In genomic region chr2:37084797-37085196, GRCh38 we compare ENCODE assay signal across 8 cellular contexts. TPM values are rescaled to one million over a fixed set of nuclear protein-coding genes. Genes with fewer than 3 reads are reported as not detected.
DNase-seq lines count a peak whose midpoint lies in the region; ATAC-seq and TF ChIP-seq lines count a peak whose summit lies in the region.

No MANE protein-coding gene starts in this region.

- no peak for TF ChIP-seq EP300 in gastroesophageal sphincter (IDR thresholded peaks at IDR 0.05)

- no peak for TF ChIP-seq CTCF in GM12865 (IDR thresholded peaks at IDR 0.05; ENCODE audit: insufficient read depth, low read depth, low read length, missing control alignments)
- TF ChIP-seq CTCF in RWPE1 (conservative IDR thresholded peaks at IDR 0.05; ENCODE audit: low read depth): no peak
- TF ChIP-seq CTCF in gastroesophageal sphincter (IDR thresholded peaks at IDR 0.05): no peak

- H3K27ac Mint-ChIP-seq in T-helper 17 cell: no peak overlapping the region

- H3K4me1 Mint-ChIP-seq in T-helper 17 cell: peaks cover 46% of the 10 kb centered on the region

- H3K27ac ChIP-seq in RWPE1 (peak overlapping the region; percentile 80), gastroesophageal sphincter (peak overlapping the region; percentile 11 to 88 (median 86)), skeletal muscle tissue (ENCODE audit: low read depth, low read length) (no peak overlapping the region)

- no peak for TF ChIP-seq POLR2A in gastroesophageal sphincter (IDR thresholded peaks at IDR 0.05)

- 0% methylated on average over 9 to 10 of the region's 10 CpGs for WGBS in gastroesophageal sphincter (ENCODE audit: low coverage in 1 of 2), 2 donors

- POLR2A ChIA-PET in RWPE1 (lab: Yijun Ruan, JAX; ENCODE audit: low non-redundant PET): no interaction called here

- H3K27me3 ChIP-seq in gastroesophageal sphincter: no peaks in the 10 kb centered on the region
- no peaks in the 10 kb centered on the region for H3K27me3 ChIP-seq in skeletal muscle tissue (ENCODE audit: control insufficient read depth in 3 of 3, insufficient read depth in 3 of 3, low read length in 3 of 3)

- no peaks in the 10 kb centered on the region for H3K27me3 Mint-ChIP-seq in T-helper 17 cell

- H3K36me3 ChIP-seq in gastroesophageal sphincter (peaks cover 0 to 36% of the 10 kb centered on the region in 2 donors), skeletal muscle tissue (ENCODE audit: control insufficient read depth in 3 of 3, insufficient read depth in 3 of 3, low read length in 3 of 3) (peaks cover 4 to 33% (median 32%) of the 10 kb centered on the region in 3 donors)

- H3K4me1 ChIP-seq in gastroesophageal sphincter (peaks cover 0 to 46% (median 7%) of the 10 kb centered on the region in 3 donors), skeletal muscle tissue (ENCODE audit: control insufficient read depth in 3 of 3, insufficient read depth in 3 of 3, low read length in 3 of 3) (peaks cover 6 to 27% (median 23%) of the 10 kb centered on the region in 3 donors)

- H3K9me3 ChIP-seq in gastroesophageal sphincter (no peaks in the 10 kb centered on the region), skeletal muscle tissue (ENCODE audit: control insufficient read depth in 3 of 3, low read length in 3 of 3) (no peaks in the 10 kb centered on the region), T-helper 17 cell (ENCODE audit: control insufficient read depth, low read length, poor library complexity, severe bottlenecking) (no peaks in the 10 kb centered on the region)

- H3K4me3 Mint-ChIP-seq in T-helper 17 cell: no peak overlapping the region

- H3K36me3 Mint-ChIP-seq in T-helper 17 cell (ENCODE audit: low read depth): peaks cover 6% of the 10 kb centered on the region

- DNase-seq in GM12865 (ENCODE audit: low read depth): no peak
- no peak for DNase-seq in RWPE1 (ENCODE audit: low spot score)
- no peak for DNase-seq in T-helper 17 cell
- no peak for DNase-seq in H4 (ENCODE audit: low spot score)
- no peak for DNase-seq in retina

- peak overlapping the region; percentile 62 for H3K4me3 ChIP-seq in GM12865 (ENCODE audit: low read depth, low read length)
- H3K4me3 ChIP-seq in gastroesophageal sphincter: peak overlapping the region; percentile 61 to 83
- peak overlapping the region; percentile 92 to 97 (median 97) for H3K4me3 ChIP-seq in skeletal muscle tissue (ENCODE audit: low read length in 3 of 3)

- H3K9ac ChIP-seq in skeletal muscle tissue (ENCODE audit: low read depth in 1 of 3, low read length in 3 of 3): peak overlapping the region; percentile 83 to 95 (median 93)

- ATAC-seq in gastroesophageal sphincter: no peak
- no peak for ATAC-seq in T-helper 17 cell
- no peak for ATAC-seq in HG02678 (IDR thresholded peaks at IDR 0.05; ENCODE audit: unreplicated experiment)

- CTCF ChIA-PET in RWPE1 (lab: Yijun Ruan, JAX): interaction anchor here (0.8 kb wide), 1 partner anchor 118 kb away, joined by 3 read pairs; the partner anchor contains the start of gene STRN

RNA-seq across cellular contexts. Expression of gene GPATCH11, which starts 0.5 kb away (rescaled TPM):
- 10 to 100 TPM in 1 of 4 donors, 1 to 10 TPM in 3; 6.3 to 10.6 (median 7.6) TPM for total RNA-seq in gastroesophageal sphincter
- total RNA-seq in skeletal muscle tissue: 3.7 TPM
- 1 to 10 TPM; 7.2 to 7.7 TPM for total RNA-seq in T-helper 17 cell
- total RNA-seq in H4 (2014; rRNA removed; shearing (Covaris generic)): 3.3 and 3.4 TPM in 2 replicates

RNA-seq across cellular contexts. Expression of gene HEATR5B, which starts 0.6 kb away (rescaled TPM):
- 10 to 100 TPM; 17.6 to 32.1 (median 22.1) TPM for total RNA-seq in gastroesophageal sphincter
- total RNA-seq in skeletal muscle tissue: 41.2 TPM
- 10 to 100 TPM; 30.0 to 37.6 TPM for total RNA-seq in T-helper 17 cell
- total RNA-seq in H4 (2014; rRNA removed; shearing (Covaris generic)): 1.4 and 1.6 TPM in 2 replicates
